In the genomic region with DNA sequence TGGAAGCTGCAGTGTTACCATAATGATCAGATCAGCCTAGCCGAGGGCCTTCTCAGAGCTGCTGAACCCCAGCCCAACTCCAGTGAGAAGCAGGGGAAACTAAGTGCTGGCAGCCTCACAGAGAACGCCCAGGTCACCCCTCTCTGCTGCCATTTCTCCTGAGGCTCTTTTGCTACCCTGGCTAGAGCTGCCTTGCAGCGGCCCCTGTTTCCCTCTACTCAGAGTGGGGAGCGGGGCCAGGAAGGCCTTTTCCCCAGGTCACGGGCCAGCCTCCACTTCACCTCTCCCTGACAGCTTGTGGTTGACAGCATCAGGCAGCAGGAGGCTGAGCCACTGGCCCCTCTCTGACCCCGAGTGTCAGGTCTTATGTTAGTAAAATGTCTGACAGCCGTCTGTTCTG, we compare ENCODE assay signal across 1 cellular context.
TF ChIP-seq lines count a peak whose summit lies in the region.

No MANE protein-coding gene starts in this region.

TF ChIP-seq in H1, 55 proteins besides CTCF, POLR2A, EP300 and RAD21:
- TF ChIP-seq SIX5 (IDR thresholded peaks at IDR 0.05; ENCODE audit: low read depth, low read length) = no peak
- TF ChIP-seq BRCA1 (IDR thresholded peaks at IDR 0.05; ENCODE audit: low read depth, low read length) = no peak
- no peak for TF ChIP-seq TAF7 (optimal IDR thresholded peaks at IDR 0.05; ENCODE audit: borderline replicate concordance, low read depth, low read length)
- no peak for TF ChIP-seq ZNF274 (IDR thresholded peaks at IDR 0.05; ENCODE audit: borderline replicate concordance, extremely low read depth, low read length)
- no peak for TF ChIP-seq KDM4A (IDR thresholded peaks at IDR 0.05; ENCODE audit: low read depth, low read length, severe bottlenecking)
- TF ChIP-seq SAP30 (IDR thresholded peaks at IDR 0.05; ENCODE audit: insufficient read depth, insufficient replicate concordance, low read length) = no peak
- TF ChIP-seq POU5F1 (IDR thresholded peaks at IDR 0.05; ENCODE audit: low read depth, low read length) = no peak
- TF ChIP-seq CBX5 (IDR thresholded peaks at IDR 0.05; ENCODE audit: low read depth, low read length) = no peak
- TF ChIP-seq RBBP5 (IDR thresholded peaks at IDR 0.05; ENCODE audit: borderline replicate concordance, low read depth, low read length) = no peak
